ENCODE assay signal across 9 cellular contexts in genomic region chr3:156161172-156161571, GRCh38. TPM values are rescaled to one million over a fixed set of nuclear protein-coding genes. Genes with fewer than 3 reads are reported as not detected.
DNase-seq lines count a peak whose midpoint lies in the region; ATAC-seq and TF ChIP-seq lines count a peak whose summit lies in the region.
"Had no signal": no experiment of that assay in that cellular context is flagged by ENCODE, and none has a peak within 500 bp of the region (broad histone marks: within the 10 kb centered on the region; RNA-seq: fewer than 3 reads in every experiment).

No MANE protein-coding gene starts in this region.

- no peak for TF ChIP-seq CTCF in SK-N-SH (IDR thresholded peaks at IDR 0.05)
- no peak for TF ChIP-seq CTCF in osteoblast (IDR thresholded peaks at IDR 0.05; ENCODE audit: extremely low read depth, low read depth, low read length)

- peak overlapping the region; percentile 30; the same call in 1 of the 2 replicates for H3K4me2 ChIP-seq in SK-N-SH
- no peak overlapping the region for H3K4me2 ChIP-seq in osteoblast (ENCODE audit: insufficient read depth, low read length)

- no peaks in the 10 kb centered on the region for H3K27me3 Mint-ChIP-seq in activated naive CD8-positive, alpha-beta T cell treated with anti-CD3 and anti-CD28 coated beads for 36 hours

- H4K20me1 ChIP-seq in SK-N-SH (ENCODE audit: insufficient read depth): no peaks in the 10 kb centered on the region
- no peaks in the 10 kb centered on the region for H4K20me1 ChIP-seq in osteoblast (ENCODE audit: insufficient read depth, low read length)

- POLR2A ChIA-PET in SK-N-SH (lab: Yijun Ruan, JAX): no interaction called here

- H3K27ac ChIP-seq in SK-N-SH (ENCODE audit: low read depth in 2 of 2, low read length in 1 of 2) (peak overlapping the region in 1 of 2 experiments; percentile 17; a peak in 1 of 4 replicates), osteoblast (ENCODE audit: low read depth, low read length) (no peak overlapping the region)

- H3K9ac ChIP-seq in SK-N-SH: no peak overlapping the region

- H3K27me3 ChIP-seq in SK-N-SH (ENCODE audit: insufficient read depth): no peaks in the 10 kb centered on the region
- no peaks in the 10 kb centered on the region for H3K27me3 ChIP-seq in osteoblast (ENCODE audit: insufficient read depth, low read length)

- peaks cover 11% of the 10 kb centered on the region for H3K4me1 Mint-ChIP-seq in activated naive CD8-positive, alpha-beta T cell treated with anti-CD3 and anti-CD28 coated beads for 36 hours

- CTCF ChIA-PET in SK-N-SH (lab: Yijun Ruan, JAX): interaction anchor here (1.3 to 2.1 kb wide), 3 partner anchors 9 to 349 kb away, joined by 3 to 13 read pairs (median 8); no protein-coding TSS in a partner anchor

- H3K4me3 ChIP-seq in SK-N-SH (ENCODE audit: low read depth in 2 of 2, low read length in 1 of 2) (no peak overlapping the region), osteoblast (ENCODE audit: insufficient read depth, low read length) (no peak overlapping the region)

- H3K4me1 ChIP-seq in SK-N-SH (ENCODE audit: control insufficient read depth in 1 of 2, insufficient read depth in 2 of 2, low read depth in 1 of 2, low read length in 1 of 2) (no peaks in the 10 kb centered on the region; a peak in 1 of 4 replicates), osteoblast (ENCODE audit: insufficient read depth, low read length) (no peaks in the 10 kb centered on the region)

- H3K36me3 ChIP-seq in SK-N-SH (replicated peaks in 1 of 2; ENCODE audit: control insufficient read depth in 1 of 2, insufficient read depth in 2 of 2, low read length in 1 of 2): no peaks in the 10 kb centered on the region
- H3K36me3 ChIP-seq in osteoblast (ENCODE audit: insufficient read depth, low read length): no peaks in the 10 kb centered on the region

- H3K4me3 Mint-ChIP-seq in activated naive CD8-positive, alpha-beta T cell treated with anti-CD3 and anti-CD28 coated beads for 36 hours: peak overlapping the region; percentile 33

- no peak for TF ChIP-seq EP300 in SK-N-SH (IDR thresholded peaks at IDR 0.05; ENCODE audit: borderline replicate concordance in 1 of 2, low read depth in 1 of 2, low read length in 1 of 2)

- H3F3A ChIP-seq in SK-N-SH (replicated peaks; ENCODE audit: insufficient read depth): no peaks in the 10 kb centered on the region

- no peak overlapping the region for H3K27ac Mint-ChIP-seq in activated naive CD8-positive, alpha-beta T cell treated with anti-CD3 and anti-CD28 coated beads for 36 hours

- no peak for DNase-seq in SK-N-SH
- peak; percentile 13 for DNase-seq in activated naive CD8-positive, alpha-beta T cell treated with anti-CD3 and anti-CD28 coated beads for 36 hours
- no peak for DNase-seq in osteoblast (ENCODE audit: insufficient read length, low spot score, missing footprints)
- DNase-seq in SW 1271 (lab: John Stamatoyannopoulos, UW): no peak
- DNase-seq in stimulated activated CD4-positive, alpha-beta T cell treated with anti-CD3 and anti-CD28 coated beads, Interleukin-2, amount 100 ng/mL, for 48 hours: no peak
- DNase-seq: stimulated activated CD4-positive, alpha-beta T cell treated with anti-CD3 and anti-CD28 coated beads, Interleukin-2, amount 100 ng/mL, for 24 hours had no signal

- H3K9me3 ChIP-seq in SK-N-SH: no peaks in the 10 kb centered on the region
- no peaks in the 10 kb centered on the region for H3K9me3 ChIP-seq in osteoblast (ENCODE audit: low read depth, low read length)

- H3K79me2 ChIP-seq in SK-N-SH (ENCODE audit: insufficient read depth) (no peaks in the 10 kb centered on the region), osteoblast (ENCODE audit: insufficient read depth, low read length) (no peaks in the 10 kb centered on the region)

- no peaks in the 10 kb centered on the region for H3K9me3 Mint-ChIP-seq in activated naive CD8-positive, alpha-beta T cell treated with anti-CD3 and anti-CD28 coated beads for 36 hours

- no peaks in the 10 kb centered on the region for H3K36me3 Mint-ChIP-seq in activated naive CD8-positive, alpha-beta T cell treated with anti-CD3 and anti-CD28 coated beads for 36 hours

- 84% methylated on average over 1 of the region's 1 CpG for WGBS in SK-N-SH (ENCODE audit: low lambda C conversion rate)

- H2AFZ ChIP-seq in SK-N-SH (ENCODE audit: low read depth): peak overlapping the region; percentile 85
- H2AFZ ChIP-seq in osteoblast (ENCODE audit: low read length): peak overlapping the region; percentile 42

- H3K9me2 ChIP-seq in SK-N-SH: no peaks in the 10 kb centered on the region

- TF ChIP-seq RAD21 in SK-N-SH (IDR thresholded peaks at IDR 0.05; ENCODE audit: low read length): no peak

- ATAC-seq in SK-N-SH treated with all-trans-retinoic acid at 6 μM for 48 hours (no peak), HG03135 (IDR thresholded peaks at IDR 0.05; ENCODE audit: unreplicated experiment) (peak; percentile 25), GM21360 (IDR thresholded peaks at IDR 0.05; ENCODE audit: unreplicated experiment) (no peak)

TF ChIP-seq in SK-N-SH, 30 proteins besides CTCF, POLR2A, EP300 and RAD21 (continues in another document):
- TF ChIP-seq RCOR1 (IDR thresholded peaks at IDR 0.05; ENCODE audit: low read length) (no peak), SMC3 (IDR thresholded peaks at IDR 0.05; ENCODE audit: low read depth, low read length) (no peak), TEAD4 (IDR thresholded peaks at IDR 0.05; ENCODE audit: borderline replicate concordance, insufficient read depth) (no peak), USF1 (IDR thresholded peaks at IDR 0.05; ENCODE audit: borderline replicate concordance, low read depth) (no peak), TCF12 (IDR thresholded peaks at IDR 0.05) (no peak)

TF ChIP-seq in SK-N-SH treated with all-trans-retinoic acid at 6 μM for 48 hours, 23 proteins besides CTCF, POLR2A, EP300 and RAD21:
- TF ChIP-seq RARB (CRISPR knock-in tag; IDR thresholded peaks at IDR 0.05): no peak

RNA-seq across cellular contexts. Expression of gene KCNAB1, which starts 40.8 kb away (rescaled TPM):
- 82.1 and 108 TPM in 2 replicates for polyA plus RNA-seq in SK-N-SH (2012; rRNA removed)
- 91.8 and 104 TPM in 2 replicates for polyA plus RNA-seq in SK-N-SH (2012; cell fraction: cytosol; rRNA removed)
- 22.8 and 58.2 TPM in 2 replicates for polyA plus RNA-seq in SK-N-SH (2012; cell fraction: nucleus; rRNA removed)
- not detected for total RNA-seq in activated naive CD8-positive, alpha-beta T cell treated with anti-CD3 and anti-CD28 coated beads for 36 hours
- total RNA-seq in osteoblast: under 0.01 and 0.36 TPM in 2 replicates
